ENCODE assay signal across 16 cellular contexts in genomic region chr3:64290161-64290560, GRCh38.
A peak's percentile ranks its signal among the peaks of the same experiment; 100 is the strongest.
DNase-seq lines count a peak whose midpoint lies in the region; ATAC-seq, FAIRE-seq and TF ChIP-seq lines count a peak whose summit lies in the region.
"Had no signal": no experiment of that assay in that cellular context is flagged by ENCODE, and none has a peak within 500 bp of the region (broad histone marks: within the 10 kb centered on the region; RNA-seq: fewer than 3 reads in every experiment).

No MANE protein-coding gene starts in this region.

- no peak for TF ChIP-seq RAD21 in A549 (conservative IDR thresholded peaks at IDR 0.05 in 1 of 2, IDR thresholded peaks at IDR 0.05 in 1 of 2)

- H3K9me1 ChIP-seq in keratinocyte (ENCODE audit: control insufficient read depth, extremely low read depth, insufficient read depth, low read length), result no peaks in the 10 kb centered on the region

- no peaks in the 10 kb centered on the region for H3K79me2 ChIP-seq in keratinocyte (ENCODE audit: control insufficient read depth, insufficient read depth, low read length)

- no peaks in the 10 kb centered on the region for H3K36me3 ChIP-seq in bronchial epithelial cell (ENCODE audit: control insufficient read depth, insufficient read depth, low read length)
- no peaks in the 10 kb centered on the region for H3K36me3 ChIP-seq in keratinocyte (ENCODE audit: control insufficient read depth in 2 of 2, extremely low read depth in 1 of 2, insufficient read depth in 2 of 2, low read length in 2 of 2)
- H3K36me3 ChIP-seq in psoas muscle (ENCODE audit: insufficient read depth in 1 of 2, low read depth in 1 of 2), result no peaks in the 10 kb centered on the region

- H3K4me3 ChIP-seq in A549 (no peak overlapping the region), bronchial epithelial cell (ENCODE audit: low read depth, low read length) (no peak overlapping the region), keratinocyte (ENCODE audit: control insufficient read depth in 2 of 3, extremely low read depth in 1 of 3, insufficient read depth in 2 of 3, low read depth in 1 of 3, low read length in 3 of 3) (no peak overlapping the region), psoas muscle (no peak overlapping the region)

- H3K27ac ChIP-seq in A549, result 0 out of 6 replicates have a peak overlapping the region, but pooled peaks of 1 of the 2 experiments have one; percentile 31
- H3K27ac ChIP-seq in keratinocyte (ENCODE audit: control insufficient read depth, insufficient read depth, low read length), result no peak overlapping the region
- H3K27ac ChIP-seq in psoas muscle, result no peak overlapping the region
- H3K27ac ChIP-seq: HL-60 had no signal

- H2AFZ ChIP-seq in keratinocyte (ENCODE audit: control insufficient read depth, low read length), result no peak overlapping the region

- 86% methylated on average over 5 of the region's 5 CpGs for WGBS in A549 (ENCODE audit: missing lambda C conversion rate)
- WGBS in psoas muscle, 3 donors, result 72 to 79% (median 76%) methylated on average over 5 of the region's 5 CpGs

- dilution Hi-C loops in keratinocyte (cut with MboI; ENCODE audit: extremely low pct_ligation_motif_present, low sequenced_read_pairs), result no loop called here

- CTCF ChIA-PET in A549 (lab: Yijun Ruan, JAX), result no interaction called here

- no peak overlapping the region for H3K4me2 ChIP-seq in A549
- no peak overlapping the region for H3K4me2 ChIP-seq in keratinocyte (ENCODE audit: control insufficient read depth, extremely low read depth, insufficient read depth, low read depth, low read length)

- H3K4me1 ChIP-seq in A549, result peaks cover 21% of the 10 kb centered on the region
- H3K4me1 ChIP-seq in keratinocyte (ENCODE audit: control insufficient read depth, extremely low read depth, insufficient read depth, low read length), result peaks cover 18% of the 10 kb centered on the region
- H3K4me1 ChIP-seq in psoas muscle, result no peaks in the 10 kb centered on the region
- H3K4me1 ChIP-seq: Caco-2 had no signal

- FAIRE-seq in A549 (lab: Jason Lieb, UNC) (peak; percentile 18), bronchial epithelial cell (lab: Jason Lieb, UNC) (no peak), keratinocyte (lab: Jason Lieb, UNC) (peak; percentile 17)
- FAIRE-seq: GM19239, H1 had no signal

- no peaks in the 10 kb centered on the region for H3K9me3 ChIP-seq in A549
- H3K9me3 ChIP-seq in keratinocyte (ENCODE audit: control insufficient read depth, low read depth, low read length), result no peaks in the 10 kb centered on the region
- H3K9me3 ChIP-seq in psoas muscle, result no peaks in the 10 kb centered on the region
- H3K9me3 ChIP-seq: Caco-2 had no signal

- H4K20me1 ChIP-seq in keratinocyte (ENCODE audit: control insufficient read depth, extremely low read depth, insufficient read depth, low read length), result no peaks in the 10 kb centered on the region

- POLR2A ChIA-PET in A549 (lab: Yijun Ruan, JAX), result no interaction called here

- no peak overlapping the region for H3K9ac ChIP-seq in keratinocyte (ENCODE audit: control insufficient read depth, extremely low read depth, insufficient read depth, low read length)

- no peak for TF ChIP-seq POLR2A in A549 (IDR thresholded peaks at IDR 0.05; ENCODE audit: low read length)

- H3K27me3 ChIP-seq in bronchial epithelial cell (ENCODE audit: control insufficient read depth, insufficient read depth, low read length) (no peaks in the 10 kb centered on the region), keratinocyte (ENCODE audit: control insufficient read depth, extremely low read depth, insufficient read depth, low read length) (no peaks in the 10 kb centered on the region), psoas muscle (ENCODE audit: insufficient read depth in 3 of 3, low read length in 2 of 3) (no peaks in the 10 kb centered on the region)

- ATAC-seq in A549 (no peak), psoas muscle (no peak)
- ATAC-seq: HCT116 had no signal

- DNase-seq in A549 (ENCODE audit: low read depth in 1 of 2, low spot score in 1 of 2) (no peak), HCEC 1CT (peak; percentile 6), bronchial epithelial cell (ENCODE audit: low read depth) (peak; percentile 52), keratinocyte (ENCODE audit: low read depth, low spot score) (no peak), psoas muscle (no peak), Ammon's horn (ENCODE audit: low spot score) (no peak), cerebellum (ENCODE audit: low spot score) (no peak)
- no peak for DNase-seq in stimulated activated naive CD4-positive, alpha-beta T cell treated with Interleukin-2 at 50 U/mL for 16 hours (lab: John Stamatoyannopoulos, UW)
- DNase-seq: Caco-2; CD8-positive, alpha-beta memory T cell; DND-41; GDM1 had no signal

- intact Hi-C loops in psoas muscle (cut with DNase I), result no loop called here

- TF ChIP-seq EP300 in A549 (IDR thresholded peaks at IDR 0.05), result no peak

- TF ChIP-seq CTCF in A549 (IDR thresholded peaks at IDR 0.05) (no peak), bronchial epithelial cell (IDR thresholded peaks at IDR 0.05; ENCODE audit: insufficient read depth, low read length, severe bottlenecking) (no peak), keratinocyte (optimal IDR thresholded peaks at IDR 0.05 in 1 of 3, IDR thresholded peaks at IDR 0.05 in 1 of 3, conservative IDR thresholded peaks at IDR 0.05 in 1 of 3; ENCODE audit: extremely low read depth in 1 of 3, insufficient read depth in 2 of 3, low read length in 3 of 3) (no peak), psoas muscle (IDR thresholded peaks at IDR 0.05) (no peak)

TF ChIP-seq in A549, 52 proteins besides CTCF, POLR2A, EP300 and RAD21:
- no peak for TF ChIP-seq ZC3H11A (IDR thresholded peaks at IDR 0.05)
- no peak for TF ChIP-seq HOXB13 (CRISPR knock-in tag; IDR thresholded peaks at IDR 0.05; ENCODE audit: low read depth)
- TF ChIP-seq KDM5A (IDR thresholded peaks at IDR 0.05), result no peak
- TF ChIP-seq PHF8 (IDR thresholded peaks at IDR 0.05; ENCODE audit: borderline replicate concordance, low read depth), result no peak
- TF ChIP-seq MYC (IDR thresholded peaks at IDR 0.05; ENCODE audit: borderline replicate concordance, low read length), result no peak
- no peak for TF ChIP-seq CBX2 (IDR thresholded peaks at IDR 0.05; ENCODE audit: borderline replicate concordance, low read depth)
- TF ChIP-seq ATOH8 (CRISPR knock-in tag; IDR thresholded peaks at IDR 0.05; ENCODE audit: low read depth), result no peak
- TF ChIP-seq FOSB (CRISPR knock-in tag; IDR thresholded peaks at IDR 0.05), result no peak
- no peak for TF ChIP-seq NFE2L2 (conservative IDR thresholded peaks at IDR 0.05; ENCODE audit: low read length)
- no peak for TF ChIP-seq POLR2AphosphoS2 (conservative IDR thresholded peaks at IDR 0.05; ENCODE audit: low read length)
- TF ChIP-seq ESRRA (IDR thresholded peaks at IDR 0.05; ENCODE audit: borderline replicate concordance, low read length), result no peak
- no peak for TF ChIP-seq HES2 (IDR thresholded peaks at IDR 0.05)

Comparison
In these comparisons a context has a peak if more than half of its experiments do, and no peak if none do; other contexts are left out.
1. DNase-seq: peak in HCEC 1CT (single experiment) and bronchial epithelial cell (single experiment); none in A549 (0 of 2), keratinocyte (single experiment), stimulated activated naive CD4-positive, alpha-beta T cell treated with Interleukin-2 at 50 U/mL for 16 hours (single experiment), psoas muscle (0 of 2), Ammon's horn (single experiment) and cerebellum (single experiment).